ENCODE assay signal across 22 cellular contexts in genomic region chr15:54282228-54282836, GRCh38.
"Had no signal": no experiment of that assay in that cellular context is flagged by ENCODE, and none has a peak within 500 bp of the region (broad histone marks: within the 10 kb centered on the region; RNA-seq: fewer than 3 reads in every experiment).

No MANE protein-coding gene starts in this region.

- H3K4me3 Mint-ChIP-seq: activated CD4-positive, alpha-beta memory T cell treated with anti-CD3 and anti-CD28 coated beads for 36 hours; activated naive CD4-positive, alpha-beta T cell treated with anti-CD3 and anti-CD28 coated beads, Interleukin-2, amount 10 ng/mL, durations not matched to agents 7 days and 5 days; activated T-cell treated with anti-CD3 and anti-CD28 coated beads, Interleukin-2, amount 50 U/mL, for 72 hours; memory B cell had no signal

- H3K4me2 ChIP-seq: smooth muscle cell had no signal

- H3K27ac Mint-ChIP-seq: activated CD4-positive, alpha-beta memory T cell treated with anti-CD3 and anti-CD28 coated beads for 36 hours; activated naive CD4-positive, alpha-beta T cell treated with anti-CD3 and anti-CD28 coated beads, Interleukin-2, amount 10 ng/mL, durations not matched to agents 7 days and 5 days; activated T-cell treated with anti-CD3 and anti-CD28 coated beads, Interleukin-2, amount 50 U/mL, for 72 hours; memory B cell; progenitor cell of endocrine pancreas had no signal

- DNase-seq: activated CD4-positive, alpha-beta memory T cell treated with anti-CD3 and anti-CD28 coated beads for 36 hours; activated CD4-positive, alpha-beta T cell treated with anti-CD3 and anti-CD28 coated beads for 48 hours; activated CD4-positive, CD25-positive, alpha-beta regulatory T cell; activated effector memory CD4-positive, alpha-beta T cell treated with anti-CD3 and anti-CD28 coated beads, Interleukin-2, amount 50 U/mL, for 16 hours; activated naive CD4-positive, alpha-beta T cell treated with anti-CD3 and anti-CD28 coated beads, Interleukin-2, amount 10 ng/mL, durations not matched to agents 7 days and 5 days; activated T-cell treated with anti-CD3 and anti-CD28 coated beads, Interleukin-2, amount 50 U/mL, for 72 hours; cerebellar nuclear complex; heart left ventricle; left cardiac atrium; occipital lobe; retina; sigmoid colon; stimulated activated CD4-positive, alpha-beta T cell treated with anti-CD3 and anti-CD28 coated beads, Interleukin-2, amount 100 ng/mL, for 48 hours; stimulated activated naive CD4-positive, alpha-beta T cell treated with Interleukin-2 at 50 U/mL for 16 hours; T-helper 9 cell; upper lobe of left lung had no signal

- H3K27ac ChIP-seq: coronary artery, epithelial cell of prostate, heart left ventricle, sigmoid colon, thoracic aorta, upper lobe of left lung had no signal

- H3K36me3 ChIP-seq: heart left ventricle, sigmoid colon, thoracic aorta, upper lobe of left lung had no signal

- H3K9me3 ChIP-seq: heart left ventricle, sigmoid colon, thoracic aorta, upper lobe of left lung had no signal

- H3K27me3 Mint-ChIP-seq: activated CD4-positive, alpha-beta memory T cell treated with anti-CD3 and anti-CD28 coated beads for 36 hours; activated naive CD4-positive, alpha-beta T cell treated with anti-CD3 and anti-CD28 coated beads, Interleukin-2, amount 10 ng/mL, durations not matched to agents 7 days and 5 days; memory B cell; progenitor cell of endocrine pancreas had no signal

- H3K27me3 ChIP-seq: heart left ventricle, sigmoid colon, upper lobe of left lung had no signal

- ATAC-seq: activated T-cell treated with anti-CD3 and anti-CD28 coated beads, Interleukin-2, amount 50 U/mL, for 72 hours; heart left ventricle; left cardiac atrium had no signal

- H3K4me3 ChIP-seq: coronary artery, heart left ventricle, sigmoid colon, smooth muscle cell, thoracic aorta, upper lobe of left lung had no signal

- H3K36me3 Mint-ChIP-seq: activated CD4-positive, alpha-beta memory T cell treated with anti-CD3 and anti-CD28 coated beads for 36 hours; activated naive CD4-positive, alpha-beta T cell treated with anti-CD3 and anti-CD28 coated beads, Interleukin-2, amount 10 ng/mL, durations not matched to agents 7 days and 5 days; memory B cell had no signal

- H3K4me1 ChIP-seq: heart left ventricle, sigmoid colon, upper lobe of left lung had no signal

- H3K9me3 Mint-ChIP-seq: activated CD4-positive, alpha-beta memory T cell treated with anti-CD3 and anti-CD28 coated beads for 36 hours; activated naive CD4-positive, alpha-beta T cell treated with anti-CD3 and anti-CD28 coated beads, Interleukin-2, amount 10 ng/mL, durations not matched to agents 7 days and 5 days; activated T-cell treated with anti-CD3 and anti-CD28 coated beads, Interleukin-2, amount 50 U/mL, for 72 hours; memory B cell had no signal

- H3K4me1 Mint-ChIP-seq: activated naive CD4-positive, alpha-beta T cell treated with anti-CD3 and anti-CD28 coated beads, Interleukin-2, amount 10 ng/mL, durations not matched to agents 7 days and 5 days; memory B cell had no signal
